Comparison of ENCODE assay signal across 1 cellular context in genomic region chr22:39144101-39144815, GRCh38.
TF ChIP-seq lines count a peak whose summit lies in the region.

No MANE protein-coding gene starts in this region.

TF ChIP-seq in GM23338, 12 proteins besides CTCF, POLR2A, EP300 and RAD21 (continued from another document):
- TF ChIP-seq ZNF462 (CRISPR knock-in tag; IDR thresholded peaks at IDR 0.05) = no peak
- no peak for TF ChIP-seq EZH2phosphoT487 (IDR thresholded peaks at IDR 0.05; ENCODE audit: unreplicated experiment)
- no peak for TF ChIP-seq ZNF331 (CRISPR knock-in tag; IDR thresholded peaks at IDR 0.05; ENCODE audit: low read depth)
